Comparison of ENCODE assay signal across 1 cellular context in the genomic region with DNA sequence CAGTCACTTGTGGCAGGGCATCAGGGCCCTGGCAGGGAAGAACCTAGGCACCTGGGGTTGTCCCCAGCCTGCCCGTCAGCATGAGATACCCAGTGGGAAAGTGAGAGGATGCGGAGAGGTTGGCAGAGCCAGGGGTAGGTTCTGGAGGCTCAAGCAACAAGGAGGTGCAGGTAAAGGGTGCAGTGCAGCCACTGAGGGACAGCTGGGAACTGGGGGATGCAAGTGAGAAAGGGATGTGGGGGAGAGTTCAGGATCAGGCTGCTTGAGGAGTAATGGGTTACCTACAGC.
TF ChIP-seq lines count a peak whose summit lies in the region.

No MANE protein-coding gene starts in this region.

TF ChIP-seq in GM23338, 12 proteins besides CTCF, POLR2A, EP300 and RAD21 (continued from another document):
- TF ChIP-seq, protein P1, sequence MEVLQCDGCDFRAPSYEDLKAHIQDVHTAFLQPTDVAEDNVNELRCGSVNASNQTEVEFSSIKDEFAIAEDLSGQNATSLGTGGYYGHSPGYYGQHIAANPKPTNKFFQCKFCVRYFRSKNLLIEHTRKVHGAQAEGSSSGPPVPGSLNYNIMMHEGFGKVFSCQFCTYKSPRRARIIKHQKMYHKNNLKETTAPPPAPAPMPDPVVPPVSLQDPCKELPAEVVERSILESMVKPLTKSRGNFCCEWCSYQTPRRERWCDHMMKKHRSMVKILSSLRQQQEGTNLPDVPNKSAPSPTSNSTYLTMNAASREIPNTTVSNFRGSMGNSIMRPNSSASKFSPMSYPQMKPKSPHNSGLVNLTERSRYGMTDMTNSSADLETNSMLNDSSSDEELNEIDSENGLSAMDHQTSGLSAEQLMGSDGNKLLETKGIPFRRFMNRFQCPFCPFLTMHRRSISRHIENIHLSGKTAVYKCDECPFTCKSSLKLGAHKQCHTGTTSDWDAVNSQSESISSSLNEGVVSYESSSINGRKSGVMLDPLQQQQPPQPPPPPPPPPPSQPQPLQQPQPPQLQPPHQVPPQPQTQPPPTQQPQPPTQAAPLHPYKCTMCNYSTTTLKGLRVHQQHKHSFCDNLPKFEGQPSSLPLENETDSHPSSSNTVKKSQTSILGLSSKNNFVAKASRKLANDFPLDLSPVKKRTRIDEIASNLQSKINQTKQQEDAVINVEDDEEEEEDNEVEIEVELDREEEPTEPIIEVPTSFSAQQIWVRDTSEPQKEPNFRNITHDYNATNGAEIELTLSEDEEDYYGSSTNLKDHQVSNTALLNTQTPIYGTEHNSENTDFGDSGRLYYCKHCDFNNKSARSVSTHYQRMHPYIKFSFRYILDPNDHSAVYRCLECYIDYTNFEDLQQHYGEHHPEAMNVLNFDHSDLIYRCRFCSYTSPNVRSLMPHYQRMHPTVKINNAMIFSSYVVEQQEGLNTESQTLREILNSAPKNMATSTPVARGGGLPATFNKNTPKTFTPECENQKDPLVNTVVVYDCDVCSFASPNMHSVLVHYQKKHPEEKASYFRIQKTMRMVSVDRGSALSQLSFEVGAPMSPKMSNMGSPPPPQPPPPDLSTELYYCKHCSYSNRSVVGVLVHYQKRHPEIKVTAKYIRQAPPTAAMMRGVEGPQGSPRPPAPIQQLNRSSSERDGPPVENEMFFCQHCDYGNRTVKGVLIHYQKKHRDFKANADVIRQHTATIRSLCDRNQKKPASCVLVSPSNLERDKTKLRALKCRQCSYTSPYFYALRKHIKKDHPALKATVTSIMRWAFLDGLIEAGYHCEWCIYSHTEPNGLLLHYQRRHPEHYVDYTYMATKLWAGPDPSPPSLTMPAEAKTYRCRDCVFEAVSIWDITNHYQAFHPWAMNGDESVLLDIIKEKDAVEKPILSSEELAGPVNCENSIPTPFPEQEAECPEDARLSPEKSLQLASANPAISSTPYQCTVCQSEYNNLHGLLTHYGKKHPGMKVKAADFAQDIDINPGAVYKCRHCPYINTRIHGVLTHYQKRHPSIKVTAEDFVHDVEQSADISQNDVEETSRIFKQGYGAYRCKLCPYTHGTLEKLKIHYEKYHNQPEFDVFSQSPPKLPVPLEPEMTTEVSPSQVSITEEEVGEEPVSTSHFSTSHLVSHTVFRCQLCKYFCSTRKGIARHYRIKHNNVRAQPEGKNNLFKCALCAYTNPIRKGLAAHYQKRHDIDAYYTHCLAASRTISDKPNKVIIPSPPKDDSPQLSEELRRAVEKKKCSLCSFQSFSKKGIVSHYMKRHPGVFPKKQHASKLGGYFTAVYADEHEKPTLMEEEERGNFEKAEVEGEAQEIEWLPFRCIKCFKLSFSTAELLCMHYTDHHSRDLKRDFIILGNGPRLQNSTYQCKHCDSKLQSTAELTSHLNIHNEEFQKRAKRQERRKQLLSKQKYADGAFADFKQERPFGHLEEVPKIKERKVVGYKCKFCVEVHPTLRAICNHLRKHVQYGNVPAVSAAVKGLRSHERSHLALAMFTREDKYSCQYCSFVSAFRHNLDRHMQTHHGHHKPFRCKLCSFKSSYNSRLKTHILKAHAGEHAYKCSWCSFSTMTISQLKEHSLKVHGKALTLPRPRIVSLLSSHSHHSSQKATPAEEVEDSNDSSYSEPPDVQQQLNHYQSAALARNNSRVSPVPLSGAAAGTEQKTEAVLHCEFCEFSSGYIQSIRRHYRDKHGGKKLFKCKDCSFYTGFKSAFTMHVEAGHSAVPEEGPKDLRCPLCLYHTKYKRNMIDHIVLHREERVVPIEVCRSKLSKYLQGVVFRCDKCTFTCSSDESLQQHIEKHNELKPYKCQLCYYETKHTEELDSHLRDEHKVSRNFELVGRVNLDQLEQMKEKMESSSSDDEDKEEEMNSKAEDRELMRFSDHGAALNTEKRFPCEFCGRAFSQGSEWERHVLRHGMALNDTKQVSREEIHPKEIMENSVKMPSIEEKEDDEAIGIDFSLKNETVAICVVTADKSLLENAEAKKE (CRISPR knock-in tag; IDR thresholded peaks at IDR 0.05) = no peak
- TF ChIP-seq STAT1 (IDR thresholded peaks at IDR 0.05; ENCODE audit: unreplicated experiment) (no peak), ZNF114 (CRISPR knock-in tag; IDR thresholded peaks at IDR 0.05) (no peak), POLR2AphosphoS5 (IDR thresholded peaks at IDR 0.05; ENCODE audit: low read depth) (no peak), ZNF331 (CRISPR knock-in tag; IDR thresholded peaks at IDR 0.05; ENCODE audit: low read depth) (no peak), NANOG (IDR thresholded peaks at IDR 0.05; ENCODE audit: borderline replicate concordance) (no peak), EZH2phosphoT487 (IDR thresholded peaks at IDR 0.05; ENCODE audit: unreplicated experiment) (no peak)
- TF ChIP-seq, protein P2, sequence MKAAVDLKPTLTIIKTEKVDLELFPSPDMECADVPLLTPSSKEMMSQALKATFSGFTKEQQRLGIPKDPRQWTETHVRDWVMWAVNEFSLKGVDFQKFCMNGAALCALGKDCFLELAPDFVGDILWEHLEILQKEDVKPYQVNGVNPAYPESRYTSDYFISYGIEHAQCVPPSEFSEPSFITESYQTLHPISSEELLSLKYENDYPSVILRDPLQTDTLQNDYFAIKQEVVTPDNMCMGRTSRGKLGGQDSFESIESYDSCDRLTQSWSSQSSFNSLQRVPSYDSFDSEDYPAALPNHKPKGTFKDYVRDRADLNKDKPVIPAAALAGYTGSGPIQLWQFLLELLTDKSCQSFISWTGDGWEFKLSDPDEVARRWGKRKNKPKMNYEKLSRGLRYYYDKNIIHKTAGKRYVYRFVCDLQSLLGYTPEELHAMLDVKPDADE (IDR thresholded peaks at IDR 0.05) = no peak
TF ChIP-seq in GM23338: peak in this region for 0.
